2 cellular contexts compared by ENCODE assay signal in the genomic region with DNA sequence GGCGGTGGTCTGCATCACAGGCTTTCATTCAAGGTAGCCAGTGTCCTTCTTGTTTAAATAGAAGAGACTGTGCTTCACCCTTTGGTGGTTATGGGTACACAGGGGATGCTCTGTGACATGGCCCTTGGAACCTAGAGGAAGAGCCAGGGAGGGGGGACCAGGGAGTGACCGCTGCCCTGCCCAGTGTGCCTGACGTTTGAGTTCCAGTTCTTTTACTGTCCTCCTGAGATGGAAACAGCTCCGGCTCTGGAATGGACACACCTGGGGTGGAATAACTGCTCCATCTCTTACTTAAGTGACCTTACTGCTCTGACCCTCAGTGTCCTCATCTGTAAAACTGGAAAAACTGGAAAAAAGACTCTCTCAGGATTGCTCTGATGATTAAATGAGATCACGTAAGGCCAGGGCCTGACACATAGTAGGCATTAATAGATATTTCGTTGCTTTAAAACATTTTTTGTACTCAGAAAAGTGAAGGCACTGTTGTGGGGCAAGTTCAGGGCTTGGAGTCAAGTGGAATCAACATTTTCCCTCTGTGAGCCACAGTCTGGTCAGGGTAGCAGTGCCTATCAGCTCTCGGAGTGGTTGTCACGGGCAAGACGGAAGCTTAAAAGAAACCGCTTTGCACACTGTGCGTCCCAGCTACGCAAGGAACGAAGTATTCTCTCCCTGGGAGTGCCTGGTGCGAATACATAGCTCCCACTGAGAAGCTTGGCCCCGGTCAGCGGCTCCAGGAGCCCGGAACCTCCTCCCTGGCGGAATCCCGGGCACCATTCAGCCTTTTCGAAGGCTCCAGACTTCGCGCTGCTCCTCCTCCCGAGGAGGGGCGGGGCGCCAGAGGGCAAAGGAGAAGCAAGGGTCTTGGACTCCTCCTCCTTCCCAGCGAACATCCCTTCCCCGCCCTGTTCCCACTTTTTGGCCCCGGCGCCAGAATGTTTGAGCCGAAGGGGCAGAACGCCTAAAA.
TF ChIP-seq lines count a peak whose summit lies in the region.

No MANE protein-coding gene starts in this region.

TF ChIP-seq in IMR-90, 13 proteins besides CTCF, POLR2A, EP300 and RAD21:
- TF ChIP-seq MXI1 (IDR thresholded peaks at IDR 0.05; ENCODE audit: borderline replicate concordance, low read depth, low read length): no peak
- TF ChIP-seq FOS (IDR thresholded peaks at IDR 0.05; ENCODE audit: low read depth, low read length): no peak
- no peak for TF ChIP-seq MAFK (IDR thresholded peaks at IDR 0.05; ENCODE audit: low read depth, low read length)
- TF ChIP-seq CHD1 (IDR thresholded peaks at IDR 0.05; ENCODE audit: low read depth, low read length): no peak
- TF ChIP-seq RFX5 (IDR thresholded peaks at IDR 0.05; ENCODE audit: low read depth, low read length): no peak
- TF ChIP-seq, protein P1, sequence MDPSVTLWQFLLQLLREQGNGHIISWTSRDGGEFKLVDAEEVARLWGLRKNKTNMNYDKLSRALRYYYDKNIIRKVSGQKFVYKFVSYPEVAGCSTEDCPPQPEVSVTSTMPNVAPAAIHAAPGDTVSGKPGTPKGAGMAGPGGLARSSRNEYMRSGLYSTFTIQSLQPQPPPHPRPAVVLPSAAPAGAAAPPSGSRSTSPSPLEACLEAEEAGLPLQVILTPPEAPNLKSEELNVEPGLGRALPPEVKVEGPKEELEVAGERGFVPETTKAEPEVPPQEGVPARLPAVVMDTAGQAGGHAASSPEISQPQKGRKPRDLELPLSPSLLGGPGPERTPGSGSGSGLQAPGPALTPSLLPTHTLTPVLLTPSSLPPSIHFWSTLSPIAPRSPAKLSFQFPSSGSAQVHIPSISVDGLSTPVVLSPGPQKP (IDR thresholded peaks at IDR 0.05; ENCODE audit: borderline replicate concordance, low read depth, low read length): no peak
- TF ChIP-seq, protein P2, sequence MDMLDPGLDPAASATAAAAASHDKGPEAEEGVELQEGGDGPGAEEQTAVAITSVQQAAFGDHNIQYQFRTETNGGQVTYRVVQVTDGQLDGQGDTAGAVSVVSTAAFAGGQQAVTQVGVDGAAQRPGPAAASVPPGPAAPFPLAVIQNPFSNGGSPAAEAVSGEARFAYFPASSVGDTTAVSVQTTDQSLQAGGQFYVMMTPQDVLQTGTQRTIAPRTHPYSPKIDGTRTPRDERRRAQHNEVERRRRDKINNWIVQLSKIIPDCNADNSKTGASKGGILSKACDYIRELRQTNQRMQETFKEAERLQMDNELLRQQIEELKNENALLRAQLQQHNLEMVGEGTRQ (IDR thresholded peaks at IDR 0.05; ENCODE audit: low read depth, low read length): no peak
- no peak for TF ChIP-seq RCOR1 (IDR thresholded peaks at IDR 0.05; ENCODE audit: insufficient replicate concordance, low read length)
TF ChIP-seq in IMR-90: peak in this region for 0.

TF ChIP-seq in endothelial cell of umbilical vein, 7 proteins besides CTCF, POLR2A, EP300 and RAD21:
- TF ChIP-seq MYC (IDR thresholded peaks at IDR 0.05; ENCODE audit: low read depth, low read length) (no peak), EZH2 (IDR thresholded peaks at IDR 0.05; ENCODE audit: borderline replicate concordance, low read depth, low read length, severe bottlenecking) (peak; percentile 7)
